In genomic region chr19:35518313-35518712, GRCh38 we compare ENCODE assay signal across 1 cellular context.
TF ChIP-seq lines count a peak whose summit lies in the region.

No MANE protein-coding gene starts in this region.

TF ChIP-seq in HCT116, 20 proteins besides CTCF, POLR2A, EP300 and RAD21 (continued from another document):
- TF ChIP-seq TCF7L2 (IDR thresholded peaks at IDR 0.05; ENCODE audit: borderline replicate concordance, extremely low read depth, insufficient read depth, insufficient read length) (no peak), EZH2 (IDR thresholded peaks at IDR 0.05) (no peak), YY1 (IDR thresholded peaks at IDR 0.05; ENCODE audit: extremely low read depth, insufficient replicate concordance, low read depth, low read length) (no peak)
TF ChIP-seq in HCT116: peak in this region for 0.
